Comparison of ENCODE assay signal across 9 cellular contexts in the genomic region with DNA sequence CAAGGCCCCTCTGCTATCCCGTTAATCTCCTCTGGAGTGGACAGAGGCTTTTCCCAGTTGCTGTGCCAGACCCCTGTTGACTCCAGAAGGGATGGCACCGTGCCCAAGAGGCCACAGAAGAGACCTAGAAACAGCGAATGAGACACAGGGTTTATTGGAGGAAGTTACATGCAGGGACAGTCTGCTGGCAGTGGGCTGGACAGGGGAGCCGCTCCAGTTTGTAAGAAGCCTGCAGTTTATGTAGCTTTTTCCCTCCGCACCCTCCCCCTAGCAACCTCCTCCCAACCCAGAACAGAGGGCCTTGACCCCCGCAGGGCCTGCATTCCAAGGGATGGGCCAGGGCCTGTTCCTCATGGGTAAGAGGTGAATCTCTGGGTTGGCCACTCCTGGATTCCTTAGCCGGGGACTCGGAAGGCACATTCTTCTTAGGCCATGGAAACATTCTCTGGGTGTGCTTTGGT.
DNase-seq lines count a peak whose midpoint lies in the region; ATAC-seq and TF ChIP-seq lines count a peak whose summit lies in the region.
"Had no signal": no experiment of that assay in that cellular context is flagged by ENCODE, and none has a peak within 500 bp of the region (broad histone marks: within the 10 kb centered on the region; RNA-seq: fewer than 3 reads in every experiment).

No MANE protein-coding gene starts in this region.

- TF ChIP-seq CTCF in IMR-90 (conservative IDR thresholded peaks at IDR 0.05; ENCODE audit: low read depth, low read length) (no peak), GM10248 (IDR thresholded peaks at IDR 0.05; ENCODE audit: control extremely low read depth, extremely low read depth, low read depth, missing control alignments) (no peak)

- H3K4ac ChIP-seq in IMR-90 (ENCODE audit: low read depth, low read length), result peak overlapping the region; percentile 80

- dilution Hi-C loops in IMR-90 (cut with HindIII; ENCODE audit: low sequenced_read_pairs, unreplicated experiment), result no loop called here

- H3K4me2 ChIP-seq in IMR-90 (ENCODE audit: low read depth, low read length), result no peak overlapping the region

- intact Hi-C loops in IMR-90 (cut with micrococcal nuclease), result no loop called here
- intact Hi-C loops in naive thymus-derived CD4-positive, alpha-beta T cell (cut with micrococcal nuclease), result no loop called here

- CTCF ChIA-PET in IMR-90 (lab: Yijun Ruan, JAX) (no interaction called here), GM10248 (lab: Yijun Ruan, JAX) (interaction anchor here (1.3 kb wide), 1 partner anchor 8 kb away, joined by 4 read pairs; no protein-coding TSS in a partner anchor)
- CTCF ChIA-PET in naive thymus-derived CD4-positive, alpha-beta T cell (lab: Charles Lee), result no interaction called here

- no peak overlapping the region; the same call in 1 of the 2 replicates for H3K56ac ChIP-seq in IMR-90 (ENCODE audit: extremely low read depth, insufficient read depth, low read length)

- peak overlapping the region; percentile 69 to 98 for H3K27ac Mint-ChIP-seq in natural killer cell treated with Interleukin-12 subunit alpha and Interleukin-12 subunit beta and Interleukin-15 and Interleukin-18, amount 100 ng/mL, for 72 hours
- H3K27ac Mint-ChIP-seq in naive thymus-derived CD4-positive, alpha-beta T cell, result no peak overlapping the region

- H3K4me1 ChIP-seq in IMR-90 (ENCODE audit: control insufficient read depth, insufficient read depth, low read length), result peaks cover 15% of the 10 kb centered on the region
- H3K4me1 ChIP-seq in naive thymus-derived CD4-positive, alpha-beta T cell (ENCODE audit: control insufficient read depth in 2 of 2, insufficient read depth in 2 of 2, low read length in 2 of 2), result peaks cover 0 to 42% of the 10 kb centered on the region in 2 donors

- in situ Hi-C loops in IMR-90 (cut with MboI; ENCODE audit: low sequenced_read_pairs), result no loop called here

- POLR2A ChIA-PET in IMR-90 (lab: Charles Lee; ENCODE audit: unreplicated experiment) (no interaction called here), GM10248 (lab: Yijun Ruan, JAX) (no interaction called here)
- POLR2A ChIA-PET in naive thymus-derived CD4-positive, alpha-beta T cell (lab: Charles Lee), result no interaction called here

- no peak for ATAC-seq in IMR-90 (ENCODE audit: low read depth)
- no peak for ATAC-seq in natural killer cell treated with Interleukin-12 subunit alpha and Interleukin-12 subunit beta and Interleukin-15 and Interleukin-18, amount 100 ng/mL, for 72 hours
- ATAC-seq in naive thymus-derived CD4-positive, alpha-beta T cell, result no peak

- peak in 9 of 14 donors; percentile 13 to 70 (median 42) for DNase-seq in C1 segment of cervical spinal cord (lab: John Stamatoyannopoulos, UW)
- DNase-seq in IMR-90, result peak; percentile 19
- DNase-seq in epithelial cell of prostate (ENCODE audit: low read depth, low spot score), result no peak
- no peak for DNase-seq in natural killer cell treated with Interleukin-12 subunit alpha and Interleukin-12 subunit beta and Interleukin-15 and Interleukin-18, amount 100 ng/mL, for 72 hours (ENCODE audit: low spot score)
- no peak for DNase-seq in GM10248 (ENCODE audit: extremely low spot score)
- no peak for DNase-seq in NCI-H226
- DNase-seq in NK-92 treated with Interleukin-12 subunit alpha and Interleukin-12 subunit beta, amount 100 ng/mL, for 24 hours (lab: John Stamatoyannopoulos, UW), result no peak
- DNase-seq in naive thymus-derived CD4-positive, alpha-beta T cell, result no peak
- DNase-seq: NCI-H1417 had no signal

- peaks cover 14% of the 10 kb centered on the region for H3K9me1 ChIP-seq in IMR-90 (ENCODE audit: insufficient read depth, low read length)

- H3K36me3 ChIP-seq in IMR-90 (ENCODE audit: control insufficient read depth, insufficient read depth, low read length), result no peaks in the 10 kb centered on the region
- H3K36me3 ChIP-seq in naive thymus-derived CD4-positive, alpha-beta T cell (ENCODE audit: control insufficient read depth in 2 of 3, insufficient read depth in 3 of 3, low read length in 3 of 3), result no peaks in the 10 kb centered on the region

- peak overlapping the region; percentile 76 for H3K4me3 Mint-ChIP-seq in natural killer cell treated with Interleukin-12 subunit alpha and Interleukin-12 subunit beta and Interleukin-15 and Interleukin-18, amount 100 ng/mL, for 72 hours
- no peak overlapping the region for H3K4me3 Mint-ChIP-seq in naive thymus-derived CD4-positive, alpha-beta T cell

- H3K27me3 Mint-ChIP-seq in natural killer cell treated with Interleukin-12 subunit alpha and Interleukin-12 subunit beta and Interleukin-15 and Interleukin-18, amount 100 ng/mL, for 72 hours, result no peaks in the 10 kb centered on the region
- H3K27me3 Mint-ChIP-seq in naive thymus-derived CD4-positive, alpha-beta T cell, result peaks cover 0 to 64% (median 5%) of the 10 kb centered on the region in 5 donors

- H2BK120ac ChIP-seq in IMR-90 (ENCODE audit: low read depth, low read length), result peak overlapping the region; percentile 77

- H2AFZ ChIP-seq in IMR-90 (replicated peaks; ENCODE audit: low read length, poor library complexity), result peak overlapping the region; percentile 69

- H2BK20ac ChIP-seq in IMR-90 (ENCODE audit: low read depth, low read length), result peak overlapping the region; percentile 82

- no peaks in the 10 kb centered on the region for H3K79me1 ChIP-seq in IMR-90 (ENCODE audit: low read depth in 1 of 2, low read length in 2 of 2)

- no peaks in the 10 kb centered on the region for H3K9me3 Mint-ChIP-seq in natural killer cell treated with Interleukin-12 subunit alpha and Interleukin-12 subunit beta and Interleukin-15 and Interleukin-18, amount 100 ng/mL, for 72 hours
- no peaks in the 10 kb centered on the region for H3K9me3 Mint-ChIP-seq in naive thymus-derived CD4-positive, alpha-beta T cell

- peak overlapping the region in 1 of 2 experiments; percentile 66; a peak in 1 of 4 replicates for H4K8ac ChIP-seq in IMR-90 (ENCODE audit: low read depth in 2 of 2, low read length in 2 of 2)

- no peaks in the 10 kb centered on the region; the same call in 1 of the 2 replicates for H3K27me3 ChIP-seq in IMR-90 (ENCODE audit: control insufficient read depth, insufficient read depth, low read length)
- H3K27me3 ChIP-seq in naive thymus-derived CD4-positive, alpha-beta T cell (ENCODE audit: control insufficient read depth in 2 of 2, insufficient read depth in 2 of 2, low read length in 2 of 2), result no peaks in the 10 kb centered on the region

- H2BK15ac ChIP-seq in IMR-90 (ENCODE audit: low read depth, low read length), result peak overlapping the region; percentile 77; the same call in 1 of the 3 replicates

- H4K5ac ChIP-seq in IMR-90 (ENCODE audit: low read depth, low read length), result no peak overlapping the region

- peak overlapping the region; percentile 53 for H2AK9ac ChIP-seq in IMR-90 (replicated peaks; ENCODE audit: low read depth, low read length, poor library complexity)

- H4K20me1 ChIP-seq in IMR-90 (ENCODE audit: insufficient read depth, low read length), result no peaks in the 10 kb centered on the region; the same call in 1 of the 2 replicates

- H3K9me3 ChIP-seq in IMR-90 (ENCODE audit: control insufficient read depth, insufficient read depth, low read length), result no peaks in the 10 kb centered on the region
- no peaks in the 10 kb centered on the region for H3K9me3 ChIP-seq in naive thymus-derived CD4-positive, alpha-beta T cell (ENCODE audit: control insufficient read depth in 2 of 3, low read length in 3 of 3)

- 100% methylated on average over 1 of the region's 8 CpGs; no CpG with 5 or more reads in 1 of the 2 experiments for WGBS in IMR-90 (ENCODE audit: extremely low coverage in 2 of 2, insufficient read length in 1 of 2), 2 experiments

- H2BK5ac ChIP-seq in IMR-90 (ENCODE audit: low read depth, low read length, poor library complexity, severe bottlenecking), result no peak overlapping the region

- peaks cover 67 to 69% of the 10 kb centered on the region in 2 donors for H3K4me1 Mint-ChIP-seq in natural killer cell treated with Interleukin-12 subunit alpha and Interleukin-12 subunit beta and Interleukin-15 and Interleukin-18, amount 100 ng/mL, for 72 hours (ENCODE audit: low read depth in 2 of 2)
- peaks cover 11 to 41% (median 21%) of the 10 kb centered on the region in 7 donors for H3K4me1 Mint-ChIP-seq in naive thymus-derived CD4-positive, alpha-beta T cell

- H3K14ac ChIP-seq in IMR-90 (replicated peaks; ENCODE audit: low read depth, low read length), result peak overlapping the region; percentile 68

- H3K27ac ChIP-seq in IMR-90 (ENCODE audit: insufficient read depth, low read length), result no peak overlapping the region
- H3K27ac ChIP-seq in epithelial cell of prostate, result peak overlapping the region; percentile 40
- H3K27ac ChIP-seq in naive thymus-derived CD4-positive, alpha-beta T cell (ENCODE audit: low read depth, low read length), result no peak overlapping the region

- H3K9ac ChIP-seq in IMR-90 (ENCODE audit: low read depth, low read length), result no peak overlapping the region

- H3K23ac ChIP-seq in IMR-90 (ENCODE audit: low read depth, low read length), result no peak overlapping the region; the same call in 1 of the 2 replicates

- no peak for TF ChIP-seq RAD21 in IMR-90 (IDR thresholded peaks at IDR 0.05; ENCODE audit: low read length)

- peak overlapping the region; percentile 5; the same call in 1 of the 2 replicates for H4K91ac ChIP-seq in IMR-90 (ENCODE audit: insufficient read depth, low read depth, low read length)

- H2AK5ac ChIP-seq in IMR-90 (ENCODE audit: low read depth, low read length), result peak overlapping the region; percentile 85; the same call in 1 of the 2 replicates

- no peak for TF ChIP-seq POLR2A in IMR-90 (IDR thresholded peaks at IDR 0.05; ENCODE audit: low read depth, low read length)

- no TSS peak for BruUV-seq in IMR-90 (replicated peaks; lab: Mats Ljungman, UMichigan)

- H3K36me3 Mint-ChIP-seq in natural killer cell treated with Interleukin-12 subunit alpha and Interleukin-12 subunit beta and Interleukin-15 and Interleukin-18, amount 100 ng/mL, for 72 hours, result peaks cover 12% of the 10 kb centered on the region
- H3K36me3 Mint-ChIP-seq in naive thymus-derived CD4-positive, alpha-beta T cell, result peaks cover 0 to 5% (median 0%) of the 10 kb centered on the region in 5 donors

- no peak overlapping the region for H3K18ac ChIP-seq in IMR-90 (ENCODE audit: low read depth, low read length)

- H3K4me3 ChIP-seq in IMR-90 (ENCODE audit: insufficient read depth, low read depth, low read length), result no peak overlapping the region
- no peak overlapping the region for H3K4me3 ChIP-seq in naive thymus-derived CD4-positive, alpha-beta T cell (ENCODE audit: low read length)

TF ChIP-seq in IMR-90, 13 proteins besides CTCF, POLR2A, EP300 and RAD21:
- TF ChIP-seq FOS (IDR thresholded peaks at IDR 0.05; ENCODE audit: low read depth, low read length), result no peak

Comparison
In these comparisons a context has a peak if more than half of its experiments do, and no peak if none do; other contexts are left out.
1. DNase-seq: peak in C1 segment of cervical spinal cord (9 of 14) and IMR-90 (single experiment); none in epithelial cell of prostate (single experiment), natural killer cell treated with Interleukin-12 subunit alpha and Interleukin-12 subunit beta and Interleukin-15 and Interleukin-18, amount 100 ng/mL, for 72 hours (single experiment), GM10248 (single experiment), NCI-H226 (single experiment), NK-92 treated with Interleukin-12 subunit alpha and Interleukin-12 subunit beta, amount 100 ng/mL, for 24 hours (single experiment) and naive thymus-derived CD4-positive, alpha-beta T cell (0 of 9).
2. H3K27ac Mint-ChIP-seq: peak in natural killer cell treated with Interleukin-12 subunit alpha and Interleukin-12 subunit beta and Interleukin-15 and Interleukin-18, amount 100 ng/mL, for 72 hours (2 of 2); none in naive thymus-derived CD4-positive, alpha-beta T cell (0 of 9).